Comparison of ENCODE assay signal across 10 cellular contexts in genomic region chr1:8425150-8425780, GRCh38.
DNase-seq lines count a peak whose midpoint lies in the region; ATAC-seq and TF ChIP-seq lines count a peak whose summit lies in the region.
"Had no signal": no experiment of that assay in that cellular context is flagged by ENCODE, and none has a peak within 500 bp of the region (broad histone marks: within the 10 kb centered on the region; RNA-seq: fewer than 3 reads in every experiment).

No MANE protein-coding gene starts in this region.

- H2BK120ac ChIP-seq in trophoblast cell (ENCODE audit: insufficient read depth, low read length, poor library complexity): peak overlapping the region; percentile 0

- H4K91ac ChIP-seq in trophoblast cell (ENCODE audit: low read depth, low read length): peak overlapping the region; percentile 36

- no peak overlapping the region for H3K4ac ChIP-seq in trophoblast cell (ENCODE audit: low read depth, low read length)

- H3K79me2 ChIP-seq in trophoblast cell (ENCODE audit: control insufficient read depth, insufficient read depth, low read length, poor library complexity): peaks cover 13% of the 10 kb centered on the region

- H2BK5ac ChIP-seq in trophoblast cell (ENCODE audit: low read depth, low read length, poor library complexity): no peak overlapping the region

- TF ChIP-seq CTCF in Peyer's patch (IDR thresholded peaks at IDR 0.05) (no peak), endodermal cell (conservative IDR thresholded peaks at IDR 0.05) (no peak)

- no peak overlapping the region for H2AK5ac ChIP-seq in trophoblast cell (ENCODE audit: low read length)

- peak overlapping the region in 1 of 2 donors; percentile 27 for H3K4me3 ChIP-seq in CD4-positive, alpha-beta memory T cell (ENCODE audit: low read length in 2 of 2)
- H3K4me3 ChIP-seq in Peyer's patch (peak overlapping the region in 1 of 4 donors; percentile 78), endodermal cell (ENCODE audit: low read length) (peak overlapping the region; percentile 44), trophoblast cell (ENCODE audit: low read depth, low read length) (no peak overlapping the region)

- H3K14ac ChIP-seq in trophoblast cell (ENCODE audit: low read length): no peak overlapping the region

- no peak overlapping the region for H2BK12ac ChIP-seq in trophoblast cell (ENCODE audit: low read length)

- H3K4me3 Mint-ChIP-seq in CD4-positive, alpha-beta memory T cell: peak overlapping the region in 7 of 8 donors; percentile 1 to 95 (median 93)
- H3K4me3 Mint-ChIP-seq in endodermal cell: no peak overlapping the region

- peaks cover 78% of the 10 kb centered on the region for H3K4me1 ChIP-seq in CD4-positive, alpha-beta memory T cell (ENCODE audit: insufficient read depth, low read length)
- H3K4me1 ChIP-seq in Peyer's patch (peaks cover 0 to 33% (median 25%) of the 10 kb centered on the region in 4 donors), endodermal cell (ENCODE audit: control insufficient read depth, insufficient read depth, low read length) (peaks cover 4% of the 10 kb centered on the region), trophoblast cell (ENCODE audit: control insufficient read depth in 1 of 2, insufficient read depth in 2 of 2, low read length in 2 of 2) (peaks cover 5 to 15% of the 10 kb centered on the region in 2 experiments)

- POLR2A ChIA-PET in CD4-positive, alpha-beta memory T cell (lab: Charles Lee; ENCODE audit: partially characterized antibody): interaction anchor here (0.6 to 7.0 kb wide), 16 partner anchors 9 to 705 kb away, joined by 3 to 60 read pairs (median 4); partner anchors contain the start of gene PARK7

- H3K27ac ChIP-seq in CD4-positive, alpha-beta memory T cell (ENCODE audit: low read depth, low read length): peak overlapping the region; percentile 63
- H3K27ac ChIP-seq in Peyer's patch (peak overlapping the region; percentile 92 to 100 (median 98)), endodermal cell (ENCODE audit: low read depth, low read length) (peak overlapping the region; percentile 80), trophoblast cell (ENCODE audit: low read depth, low read length) (peak overlapping the region; percentile 97)

- H3K4me2 ChIP-seq in trophoblast cell (ENCODE audit: low read length): no peak overlapping the region

- intact Hi-C loops in CD4-positive, alpha-beta memory T cell (cut with micrococcal nuclease): loop anchor here (2.0 kb wide), 2 partner anchors 30 to 100 kb away; no protein-coding TSS in a partner anchor

- peaks cover 0 to 5% of the 10 kb centered on the region in 2 donors for H3K36me3 Mint-ChIP-seq in CD4-positive, alpha-beta memory T cell
- peaks cover 4% of the 10 kb centered on the region for H3K36me3 Mint-ChIP-seq in endodermal cell (ENCODE audit: low read depth)

- no peaks in the 10 kb centered on the region for H3K27me3 Mint-ChIP-seq in CD4-positive, alpha-beta memory T cell
- no peaks in the 10 kb centered on the region for H3K27me3 Mint-ChIP-seq in endodermal cell (ENCODE audit: insufficient read depth)

- no peak overlapping the region for H4K8ac ChIP-seq in trophoblast cell (ENCODE audit: low read depth, low read length)

- H3K9me3 ChIP-seq in CD4-positive, alpha-beta memory T cell (ENCODE audit: control insufficient read depth in 1 of 2, low read length in 2 of 2): no peaks in the 10 kb centered on the region
- H3K9me3 ChIP-seq in Peyer's patch: no peaks in the 10 kb centered on the region
- H3K9me3 ChIP-seq in endodermal cell (ENCODE audit: control insufficient read depth, low read length): no peaks in the 10 kb centered on the region
- no peaks in the 10 kb centered on the region for H3K9me3 ChIP-seq in trophoblast cell (ENCODE audit: insufficient read depth, low read depth, low read length)

- H3K4me1 Mint-ChIP-seq in CD4-positive, alpha-beta memory T cell: peaks cover 42 to 59% (median 54%) of the 10 kb centered on the region in 4 donors
- peaks cover 24% of the 10 kb centered on the region for H3K4me1 Mint-ChIP-seq in endodermal cell

- H3K27ac Mint-ChIP-seq in CD4-positive, alpha-beta memory T cell: peak overlapping the region; percentile 89 to 98 (median 95)
- H3K27ac Mint-ChIP-seq in endodermal cell: peak overlapping the region; percentile 94

- peaks cover 19% of the 10 kb centered on the region for H3K79me1 ChIP-seq in trophoblast cell (ENCODE audit: low read length)

- H4K12ac ChIP-seq in trophoblast cell (ENCODE audit: low read depth, low read length): no peak overlapping the region

- no peak overlapping the region for H3K23ac ChIP-seq in trophoblast cell (ENCODE audit: low read length)

- H2AFZ ChIP-seq in trophoblast cell (ENCODE audit: insufficient read depth, low read length, poor library complexity): no peak overlapping the region

- no peak for TF ChIP-seq POLR2A in Peyer's patch (IDR thresholded peaks at IDR 0.05)

- H3K9me3 Mint-ChIP-seq in CD4-positive, alpha-beta memory T cell: no peaks in the 10 kb centered on the region
- H3K9me3 Mint-ChIP-seq in endodermal cell: no peaks in the 10 kb centered on the region

- H3K27me3 ChIP-seq in CD4-positive, alpha-beta memory T cell (ENCODE audit: insufficient read depth, low read length): no peaks in the 10 kb centered on the region
- H3K27me3 ChIP-seq in Peyer's patch (no peaks in the 10 kb centered on the region), endodermal cell (ENCODE audit: control insufficient read depth, insufficient read depth, low read length, poor library complexity, severe bottlenecking) (no peaks in the 10 kb centered on the region), trophoblast cell (ENCODE audit: insufficient read depth, low read length) (no peaks in the 10 kb centered on the region)

- no peak for ATAC-seq in HG02678 (IDR thresholded peaks at IDR 0.05; ENCODE audit: unreplicated experiment)

- DNase-seq in CD4-positive, alpha-beta memory T cell: no peak
- no peak for DNase-seq in Peyer's patch
- no peak for DNase-seq in endodermal cell
- DNase-seq in trophoblast cell: no peak
- DNase-seq in NCI-H1092 treated with DMSO at 0.1 percent for 48 hours (lab: John Stamatoyannopoulos, UW): no peak
- no peak for DNase-seq in NCI-H2227 (lab: John Stamatoyannopoulos, UW; ENCODE audit: unreplicated experiment)
- no peak for DNase-seq in NCI-H82 (lab: John Stamatoyannopoulos, UW)
- DNase-seq: NCI-H524, occipital lobe had no signal

- CTCF ChIA-PET in CD4-positive, alpha-beta memory T cell (lab: Charles Lee; ENCODE audit: partially characterized antibody): interaction anchor here (1.1 to 8.5 kb wide), 3 partner anchors 16 to 301 kb away, joined by 3 to 88 read pairs (median 3); no protein-coding TSS in a partner anchor

- WGBS in endodermal cell (ENCODE audit: insufficient coverage in 1 of 2, insufficient read length in 1 of 2), 2 experiments: 88 to 100% methylated on average over 4 to 10 of the region's 10 CpGs
- no CpG with 5 or more reads among the region's 10 CpGs for WGBS in trophoblast cell (ENCODE audit: extremely low coverage, insufficient coverage, insufficient read length)

- peak overlapping the region; percentile 0 for H3K9ac ChIP-seq in endodermal cell (ENCODE audit: extremely low read depth, low read length, poor library complexity, severe bottlenecking)
- H3K9ac ChIP-seq in trophoblast cell (ENCODE audit: low read length): no peak overlapping the region

- H3K36me3 ChIP-seq in CD4-positive, alpha-beta memory T cell (ENCODE audit: insufficient read depth, low read length): no peaks in the 10 kb centered on the region
- H3K36me3 ChIP-seq in Peyer's patch: no peaks in the 10 kb centered on the region
- peaks cover 17% of the 10 kb centered on the region for H3K36me3 ChIP-seq in endodermal cell (ENCODE audit: control insufficient read depth, insufficient read depth, low read length)
- no peaks in the 10 kb centered on the region for H3K36me3 ChIP-seq in trophoblast cell (ENCODE audit: control insufficient read depth in 1 of 2, insufficient read depth in 2 of 2, low read length in 2 of 2)

- no peak overlapping the region for H3K18ac ChIP-seq in trophoblast cell (ENCODE audit: low read length)
